In genomic region chr7:138064856-138065357, GRCh38 we compare ENCODE assay signal across 17 cellular contexts. TPM values are rescaled to one million over a fixed set of nuclear protein-coding genes. Genes with fewer than 3 reads are reported as not detected.
A peak's percentile ranks its signal among the peaks of the same experiment; 100 is the strongest.
DNase-seq lines count a peak whose midpoint lies in the region; ATAC-seq, FAIRE-seq and TF ChIP-seq lines count a peak whose summit lies in the region.
"Had no signal": no experiment of that assay in that cellular context is flagged by ENCODE, and none has a peak within 500 bp of the region (broad histone marks: within the 10 kb centered on the region; RNA-seq: fewer than 3 reads in every experiment).

No MANE protein-coding gene starts in this region.

- no peak overlapping the region for H2BK20ac ChIP-seq in H1 (ENCODE audit: low read length)

- H4K91ac ChIP-seq in H1 (replicated peaks; ENCODE audit: insufficient read length, low read length), result no peak overlapping the region

- H3K27ac ChIP-seq in H1 (ENCODE audit: low read depth, low read length) (no peak overlapping the region), coronary artery (no peak overlapping the region)
- H3K27ac ChIP-seq: epithelial cell of prostate had no signal

- no peak for TF ChIP-seq POLR2A in H1 (IDR thresholded peaks at IDR 0.05; ENCODE audit: control extremely low read depth in 1 of 2, low read depth in 2 of 2, low read length in 2 of 2)

- no peak overlapping the region for H4K8ac ChIP-seq in H1 (ENCODE audit: extremely low read depth, insufficient read depth, low read length)

- no peaks in the 10 kb centered on the region for H3K79me2 ChIP-seq in H1 (ENCODE audit: control insufficient read depth in 1 of 2, insufficient read depth in 2 of 2, low read length in 2 of 2)

- peak; percentile 81 for FAIRE-seq in H1 (lab: Jason Lieb, UNC)

- no peaks in the 10 kb centered on the region for H3K9me3 ChIP-seq in H1 (ENCODE audit: insufficient read depth in 2 of 2, low read depth in 1 of 2, low read length in 1 of 2)

- peak; percentile 25 for DNase-seq in AG09309 (ENCODE audit: low read depth)
- DNase-seq in HCEC 1CT, result peak; percentile 36
- DNase-seq in H1 (ENCODE audit: low read depth in 1 of 2, low spot score in 2 of 2), result peak in 1 of 2 experiments; percentile 46
- peak; percentile 71 for DNase-seq in left lobe of liver (ENCODE audit: low spot score)
- DNase-seq in stimulated activated naive CD8-positive, alpha-beta T cell treated with anti-CD3 and anti-CD28 coated beads, Interleukin-15, Interleukin-2, amounts not matched to agents 100 U/mL and 50 U/mL, for 24 hours, result no peak
- no peak for DNase-seq in coronary artery (ENCODE audit: low spot score)
- DNase-seq in SHP77 (lab: John Stamatoyannopoulos, UW), result no peak
- DNase-seq in NCI-H510A treated with DMSO at 0.1 percent for 48 hours (lab: John Stamatoyannopoulos, UW), result no peak
- DNase-seq: ACHN; activated CD4-positive, alpha-beta T cell treated with anti-CD3 and anti-CD28 coated beads, Interleukin-2, amount 10 ng/mL, durations not matched to agents 24 days and 14 days; cerebellar nuclear complex; NCI-H2029 treated with DMSO at 0.1 percent for 48 hours; T1000 had no signal

- TF ChIP-seq CTCF in AG09309 (IDR thresholded peaks at IDR 0.05; ENCODE audit: control insufficient read depth, insufficient read depth, low read depth, low read length, missing control alignments) (no peak), H1 (IDR thresholded peaks at IDR 0.05; ENCODE audit: control extremely low read depth in 1 of 3, insufficient read depth in 1 of 3, low read depth in 1 of 3, low read length in 3 of 3) (peak in 2 of 3 experiments; percentile 1 to 20; a peak in 1 of 4 replicates), coronary artery (IDR thresholded peaks at IDR 0.05) (no peak)

- no peaks in the 10 kb centered on the region for H3K27me3 ChIP-seq in H1 (replicated peaks in 1 of 4; ENCODE audit: control insufficient read depth in 3 of 4, extremely low read depth in 1 of 4, insufficient read depth in 3 of 4, low read length in 3 of 4)

- H3K4me2 ChIP-seq in H1 (ENCODE audit: insufficient read depth in 1 of 2, low read depth in 2 of 2, low read length in 2 of 2), result no peak overlapping the region

- no peak overlapping the region for H3K9ac ChIP-seq in H1 (replicated peaks in 1 of 4; ENCODE audit: extremely low read depth in 1 of 4, low read depth in 3 of 4, low read length in 3 of 4)

- H3K36me3 ChIP-seq in H1 (ENCODE audit: control insufficient read depth in 2 of 4, insufficient read depth in 4 of 4, low read length in 3 of 4), result no peaks in the 10 kb centered on the region

- no peak overlapping the region for H2BK120ac ChIP-seq in H1 (replicated peaks; ENCODE audit: low read depth, low read length)

- H3K56ac ChIP-seq in H1 (replicated peaks; ENCODE audit: insufficient read length, low read depth, low read length), result no peak overlapping the region

- H3K79me1 ChIP-seq in H1 (ENCODE audit: low read depth, low read length), result no peaks in the 10 kb centered on the region

- no peak overlapping the region for H3K23ac ChIP-seq in H1 (ENCODE audit: insufficient read length)

- H2BK12ac ChIP-seq in H1 (ENCODE audit: low read depth, low read length), result no peak overlapping the region

- peaks cover 1 to 4% (median 3%) of the 10 kb centered on the region in 4 experiments; a peak in 5 of 7 replicates for H3K4me1 ChIP-seq in H1 (replicated peaks in 1 of 4; ENCODE audit: control insufficient read depth in 3 of 4, insufficient read depth in 4 of 4, low read length in 3 of 4)

- 68% methylated on average over 5 of the region's 5 CpGs; no CpG with 5 or more reads in 1 of the 2 experiments for WGBS in H1 (ENCODE audit: extremely low coverage in 1 of 2, insufficient coverage in 1 of 2, insufficient read length in 1 of 2, insufficient replicate concordance in 2 of 2, low coverage in 1 of 2, low lambda C conversion rate in 2 of 2, missing lambda C conversion rate in 1 of 2), 2 experiments

- H2BK5ac ChIP-seq in H1 (ENCODE audit: low read depth, low read length), result no peak overlapping the region

- H4K5ac ChIP-seq in H1 (ENCODE audit: insufficient read length, low read depth, low read length), result no peak overlapping the region

- H2AK5ac ChIP-seq in H1 (ENCODE audit: low read depth, low read length), result no peak overlapping the region

- H3K4ac ChIP-seq in H1 (replicated peaks; ENCODE audit: insufficient read length, low read depth, low read length), result no peak overlapping the region

- no peak overlapping the region for H3K14ac ChIP-seq in H1 (ENCODE audit: insufficient read length)

- no peak overlapping the region for H2BK15ac ChIP-seq in H1 (ENCODE audit: low read length)

- peak overlapping the region; percentile 49; the same call in 1 of the 2 replicates for H3K18ac ChIP-seq in H1 (ENCODE audit: extremely low read depth, low read length)

- peak; percentile 87 for ATAC-seq in left lobe of liver
- ATAC-seq in stimulated activated naive CD8-positive, alpha-beta T cell treated with anti-CD3 and anti-CD28 coated beads, Interleukin-15, Interleukin-2, amounts not matched to agents 100 U/mL and 50 U/mL, for 24 hours, result no peak
- ATAC-seq: Right ventricle myocardium inferior had no signal

- no peak for TF ChIP-seq RAD21 in H1 (IDR thresholded peaks at IDR 0.05 in 1 of 2, conservative IDR thresholded peaks at IDR 0.05 in 1 of 2; ENCODE audit: low read depth in 2 of 2, low read length in 2 of 2)

- H3K23me2 ChIP-seq in H1 (ENCODE audit: low read depth, low read length), result no peaks in the 10 kb centered on the region

- CTCF ChIA-PET in H1 (lab: Charles Lee; ENCODE audit: partially characterized antibody), result interaction anchor here (0.7 to 1.4 kb wide), 5 partner anchors 21 to 181 kb away, joined by 3 to 4 read pairs (median 3); no protein-coding TSS in a partner anchor

- H4K20me1 ChIP-seq in H1 (replicated peaks in 1 of 2; ENCODE audit: control insufficient read depth in 1 of 2, insufficient read depth in 2 of 2, low read length in 2 of 2), result no peaks in the 10 kb centered on the region

- TF ChIP-seq EP300 in H1 (IDR thresholded peaks at IDR 0.05; ENCODE audit: borderline replicate concordance in 1 of 2, low read depth in 2 of 2, low read length in 2 of 2), result no peak

- POLR2A ChIA-PET in H1 (lab: Charles Lee; ENCODE audit: partially characterized antibody), result interaction anchor here (1.5 kb wide), 1 partner anchor 393 kb away, joined by 3 read pairs; no protein-coding TSS in a partner anchor

- no peak overlapping the region for H3K4me3 ChIP-seq in AG09309 (ENCODE audit: control insufficient read depth, low read depth, low read length)
- no peak overlapping the region for H3K4me3 ChIP-seq in H1 (ENCODE audit: extremely low read depth in 1 of 4, insufficient read depth in 2 of 4, low read depth in 3 of 4, low read length in 4 of 4)
- no peak overlapping the region for H3K4me3 ChIP-seq in coronary artery

- peak overlapping the region; percentile 82 for H2AFZ ChIP-seq in H1 (ENCODE audit: low read length)

TF ChIP-seq in H1, 55 proteins besides CTCF, POLR2A, EP300 and RAD21:
- no peak for TF ChIP-seq SAP30 (IDR thresholded peaks at IDR 0.05; ENCODE audit: insufficient read depth, insufficient replicate concordance, low read length)
- peak; percentile 35; the same call in 1 of the 2 replicates for TF ChIP-seq CEBPB (IDR thresholded peaks at IDR 0.05; ENCODE audit: low read depth, low read length)
- TF ChIP-seq TEAD4 (IDR thresholded peaks at IDR 0.05; ENCODE audit: low read depth, low read length), result no peak

RNA-seq across cellular contexts. Expression of gene AKR1D1, which starts 11.4 kb away (rescaled TPM):
- not detected in 2 replicates for total RNA-seq in H1 (2021; fragmentation: NEBNext Ultra II Directional; extraction: Animal tissue kit (Norgen Biotek cat#: 25700))
- not detected in 2 replicates for polyA plus RNA-seq in H1 (2011; rRNA removed)
- polyA plus RNA-seq in H1 (2011; cell fraction: cytosol; rRNA removed), result 0.03 TPM
- not detected for polyA plus RNA-seq in H1 (2011; cell fraction: nucleus; rRNA removed)
- not detected in 4 replicates for polyA plus RNA-seq in H1 (2012, experiment 1 of 2)
- polyA plus RNA-seq in H1 (2012, experiment 2 of 2), result not detected
- 0.06 TPM for polyA plus RNA-seq in H1 (2013, experiment 1 of 2)
- 0.13 TPM for polyA plus RNA-seq in H1 (2013, experiment 2 of 2)
- 0.16 and 0.20 TPM in 2 replicates for polyA minus RNA-seq in H1 (2011; rRNA and poly(A)+ RNA removed)
- polyA minus RNA-seq in H1 (2011; cell fraction: cytosol; rRNA and poly(A)+ RNA removed), result not detected
- polyA minus RNA-seq in H1 (2011; cell fraction: nucleus; rRNA and poly(A)+ RNA removed), result not detected
- total RNA-seq in left lobe of liver, result 206 TPM
- total RNA-seq: activated CD4-positive, alpha-beta T cell treated with anti-CD3 and anti-CD28 coated beads, Interleukin-2, amount 10 ng/mL, durations not matched to agents 24 days and 14 days; M059J; omental fat pad; Right ventricle myocardium inferior had no signal

Comparison
In these comparisons a context has a peak if more than half of its experiments do, and no peak if none do; other contexts are left out.
1. DNase-seq: peak in AG09309 (single experiment), HCEC 1CT (single experiment) and left lobe of liver (single experiment); none in stimulated activated naive CD8-positive, alpha-beta T cell treated with anti-CD3 and anti-CD28 coated beads, Interleukin-15, Interleukin-2, amounts not matched to agents 100 U/mL and 50 U/mL, for 24 hours (single experiment), coronary artery (single experiment), SHP77 (0 of 2) and NCI-H510A treated with DMSO at 0.1 percent for 48 hours (single experiment).
2. CTCF ChIP-seq: peak in H1 (2 of 3); none in AG09309 (single experiment) and coronary artery (single experiment).
3. RNA of gene AKR1D1, which starts 11.4 kb away (total RNA-seq): 206 TPM in left lobe of liver (single experiment); not detected in H1; every median in the first group is over 100 times any median in the second.